In genomic region chr9:7533376-7534090, GRCh38 we compare ENCODE assay signal across 24 cellular contexts.
DNase-seq lines count a peak whose midpoint lies in the region; ATAC-seq and TF ChIP-seq lines count a peak whose summit lies in the region.
"Had no signal": no experiment of that assay in that cellular context is flagged by ENCODE, and none has a peak within 500 bp of the region (broad histone marks: within the 10 kb centered on the region; RNA-seq: fewer than 3 reads in every experiment).

No MANE protein-coding gene starts in this region.

- peak overlapping the region; percentile 16 for H3K4me3 Mint-ChIP-seq in activated CD8-positive, alpha-beta T cell treated with anti-CD3 and anti-CD28 coated beads for 36 hours
- H3K4me3 Mint-ChIP-seq in activated CD8-positive, alpha-beta T cell treated with anti-CD3 and anti-CD28 coated beads, Interleukin-2, amount 10 ng/mL, durations not matched to agents 7 days and 5 days, result no peak overlapping the region
- no peak overlapping the region for H3K4me3 Mint-ChIP-seq in mesothelial cell of epicardium
- H3K4me3 Mint-ChIP-seq: CD4-positive, alpha-beta T cell; endodermal cell; neural progenitor cell had no signal

- peak; percentile 68 for ATAC-seq in activated CD8-positive, alpha-beta T cell treated with anti-CD3 and anti-CD28 coated beads for 36 hours
- no peak for ATAC-seq in activated CD8-positive, alpha-beta T cell treated with anti-CD3 and anti-CD28 coated beads, Interleukin-2, amount 10 ng/mL, durations not matched to agents 7 days and 5 days
- no peak for ATAC-seq in HG03095 (IDR thresholded peaks at IDR 0.05; ENCODE audit: unreplicated experiment)
- ATAC-seq: body of pancreas, pancreas had no signal

- H3K36me3 Mint-ChIP-seq in activated CD8-positive, alpha-beta T cell treated with anti-CD3 and anti-CD28 coated beads for 36 hours (ENCODE audit: low read depth), result no peaks in the 10 kb centered on the region
- H3K36me3 Mint-ChIP-seq in activated CD8-positive, alpha-beta T cell treated with anti-CD3 and anti-CD28 coated beads, Interleukin-2, amount 10 ng/mL, durations not matched to agents 7 days and 5 days (ENCODE audit: low read depth), result peaks cover 3% of the 10 kb centered on the region
- peaks cover 4% of the 10 kb centered on the region for H3K36me3 Mint-ChIP-seq in mesothelial cell of epicardium
- H3K36me3 Mint-ChIP-seq: neural progenitor cell had no signal

- CTCF ChIA-PET in activated CD8-positive, alpha-beta T cell treated with anti-CD3 and anti-CD28 coated beads for 36 hours (lab: Charles Lee), result interaction anchor here (0.6 to 1.6 kb wide), 5 partner anchors 10 to 706 kb away, joined by 3 to 4 read pairs (median 3); no protein-coding TSS in a partner anchor
- CTCF ChIA-PET in activated CD8-positive, alpha-beta T cell treated with anti-CD3 and anti-CD28 coated beads, Interleukin-2, amount 10 ng/mL, durations not matched to agents 7 days and 5 days (lab: Charles Lee), result interaction anchor here (1.1 to 2.6 kb wide), 4 partner anchors 9 to 706 kb away, joined by 3 to 11 read pairs (median 4); no protein-coding TSS in a partner anchor

- intact Hi-C loops in activated CD8-positive, alpha-beta T cell treated with anti-CD3 and anti-CD28 coated beads for 36 hours (cut with micrococcal nuclease), result loop anchor here (1.0 to 10.0 kb wide), 3 partner anchors 127 to 479 kb away; no protein-coding TSS in a partner anchor

- peaks cover 22% of the 10 kb centered on the region for H3K27me3 Mint-ChIP-seq in activated CD8-positive, alpha-beta T cell treated with anti-CD3 and anti-CD28 coated beads for 36 hours
- peaks cover 10% of the 10 kb centered on the region for H3K27me3 Mint-ChIP-seq in activated CD8-positive, alpha-beta T cell treated with anti-CD3 and anti-CD28 coated beads, Interleukin-2, amount 10 ng/mL, durations not matched to agents 7 days and 5 days (ENCODE audit: low read depth)
- H3K27me3 Mint-ChIP-seq in mesothelial cell of epicardium (ENCODE audit: low read depth), result no peaks in the 10 kb centered on the region

- no peaks in the 10 kb centered on the region for H3K9me3 Mint-ChIP-seq in activated CD8-positive, alpha-beta T cell treated with anti-CD3 and anti-CD28 coated beads for 36 hours
- peaks cover 9% of the 10 kb centered on the region for H3K9me3 Mint-ChIP-seq in activated CD8-positive, alpha-beta T cell treated with anti-CD3 and anti-CD28 coated beads, Interleukin-2, amount 10 ng/mL, durations not matched to agents 7 days and 5 days (ENCODE audit: insufficient read depth)
- H3K9me3 Mint-ChIP-seq in mesothelial cell of epicardium, result peaks cover 18% of the 10 kb centered on the region
- H3K9me3 Mint-ChIP-seq: CD4-positive, alpha-beta T cell; endodermal cell; neural progenitor cell had no signal

- TF ChIP-seq CTCF in activated CD8-positive, alpha-beta T cell treated with anti-CD3 and anti-CD28 coated beads for 36 hours (IDR thresholded peaks at IDR 0.05), result no peak
- TF ChIP-seq CTCF in mesothelial cell of epicardium (IDR thresholded peaks at IDR 0.05; ENCODE audit: unreplicated experiment), result no peak

- POLR2A ChIA-PET in activated CD8-positive, alpha-beta T cell treated with anti-CD3 and anti-CD28 coated beads for 36 hours (lab: Charles Lee), result no interaction called here
- POLR2A ChIA-PET in activated CD8-positive, alpha-beta T cell treated with anti-CD3 and anti-CD28 coated beads, Interleukin-2, amount 10 ng/mL, durations not matched to agents 7 days and 5 days (lab: Charles Lee), result interaction anchor here (0.9 to 1.0 kb wide), 2 partner anchors 632 to 639 kb away, joined by 3 read pairs; no protein-coding TSS in a partner anchor

- peaks cover 25% of the 10 kb centered on the region for H3K4me1 Mint-ChIP-seq in activated CD8-positive, alpha-beta T cell treated with anti-CD3 and anti-CD28 coated beads for 36 hours (ENCODE audit: low read depth)
- H3K4me1 Mint-ChIP-seq in activated CD8-positive, alpha-beta T cell treated with anti-CD3 and anti-CD28 coated beads, Interleukin-2, amount 10 ng/mL, durations not matched to agents 7 days and 5 days (ENCODE audit: low read depth), result peaks cover 35% of the 10 kb centered on the region
- no peaks in the 10 kb centered on the region for H3K4me1 Mint-ChIP-seq in mesothelial cell of epicardium
- H3K4me1 Mint-ChIP-seq: neural progenitor cell had no signal

- H3K27ac Mint-ChIP-seq in activated CD8-positive, alpha-beta T cell treated with anti-CD3 and anti-CD28 coated beads for 36 hours, result peak overlapping the region; percentile 75
- no peak overlapping the region for H3K27ac Mint-ChIP-seq in activated CD8-positive, alpha-beta T cell treated with anti-CD3 and anti-CD28 coated beads, Interleukin-2, amount 10 ng/mL, durations not matched to agents 7 days and 5 days
- H3K27ac Mint-ChIP-seq in mesothelial cell of epicardium, result no peak overlapping the region
- H3K27ac Mint-ChIP-seq: CD4-positive, alpha-beta T cell; endodermal cell; neural progenitor cell had no signal

- peak; percentile 32 for DNase-seq in activated CD8-positive, alpha-beta T cell treated with anti-CD3 and anti-CD28 coated beads for 36 hours
- DNase-seq in activated CD8-positive, alpha-beta T cell treated with anti-CD3 and anti-CD28 coated beads, Interleukin-2, amount 10 ng/mL, durations not matched to agents 7 days and 5 days, result no peak
- DNase-seq in stimulated activated CD4-positive, alpha-beta T cell treated with anti-CD3 and anti-CD28 coated beads, Interleukin-4, amount 100 ng/mL, for 48 hours (ENCODE audit: low read depth in 2 of 2), result peak; percentile 7 to 19
- DNase-seq in stimulated activated CD4-positive, alpha-beta T cell treated with anti-CD3 and anti-CD28 coated beads, Interleukin-4, amount 100 ng/mL, for 1 hour, result no peak
- DNase-seq in amniotic epithelial cell (ENCODE audit: low read depth) (peak; percentile 2), mesothelial cell of epicardium (ENCODE audit: low spot score in 2 of 2, unreplicated experiment in 2 of 2) (no peak), HK-2 (ENCODE audit: unreplicated experiment) (no peak)
- DNase-seq: activated CD4-positive, CD25-positive, alpha-beta regulatory T cell; activated gamma-delta T cell; adrenal gland; body of pancreas; CD4-positive, alpha-beta T cell; dermis blood vessel endothelial cell; DMS79 treated with DMSO at 0.1 percent for 48 hours; endodermal cell; GF-D8; NCI-H1417 treated with DMSO at 0.1 percent for 48 hours; NCI-H2081 treated with DMSO at 0.1 percent for 48 hours; NCI-H2227 treated with DMSO at 0.1 percent for 48 hours; NCI-H526; pancreas; PC-9 had no signal

Comparison
In these comparisons a context has a peak if more than half of its experiments do, and no peak if none do; other contexts are left out.
1. DNase-seq: peak in activated CD8-positive, alpha-beta T cell treated with anti-CD3 and anti-CD28 coated beads for 36 hours (single experiment), stimulated activated CD4-positive, alpha-beta T cell treated with anti-CD3 and anti-CD28 coated beads, Interleukin-4, amount 100 ng/mL, for 48 hours (2 of 2) and amniotic epithelial cell (single experiment); none in activated CD8-positive, alpha-beta T cell treated with anti-CD3 and anti-CD28 coated beads, Interleukin-2, amount 10 ng/mL, durations not matched to agents 7 days and 5 days (single experiment), stimulated activated CD4-positive, alpha-beta T cell treated with anti-CD3 and anti-CD28 coated beads, Interleukin-4, amount 100 ng/mL, for 1 hour (single experiment), mesothelial cell of epicardium (0 of 2) and HK-2 (single experiment).